10 cellular contexts compared by ENCODE assay signal in the genomic region with DNA sequence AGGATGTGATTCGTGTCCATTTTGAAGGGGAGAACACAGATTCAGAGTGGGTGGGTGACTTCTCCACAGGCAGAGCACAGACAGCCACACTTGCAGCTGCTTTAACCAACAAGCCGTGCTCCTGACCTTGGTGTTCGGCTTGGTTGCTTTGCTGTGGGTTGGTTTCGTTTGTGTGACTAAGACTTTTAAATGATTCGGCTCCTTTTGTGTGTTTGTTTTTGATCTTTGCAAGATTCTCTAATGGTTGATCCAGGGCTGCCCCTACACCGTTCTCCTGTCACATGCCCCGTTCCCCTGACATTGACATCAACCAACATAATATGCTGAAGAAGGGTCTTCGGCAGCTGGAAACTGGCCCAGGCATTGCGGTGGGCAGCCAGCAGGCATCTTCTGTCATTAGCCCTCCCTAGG.
A peak's percentile ranks its signal among the peaks of the same experiment; 100 is the strongest.
DNase-seq lines count a peak whose midpoint lies in the region; ATAC-seq, FAIRE-seq and TF ChIP-seq lines count a peak whose summit lies in the region.
"Had no signal": no experiment of that assay in that cellular context is flagged by ENCODE, and none has a peak within 500 bp of the region (broad histone marks: within the 10 kb centered on the region; RNA-seq: fewer than 3 reads in every experiment).

No MANE protein-coding gene starts in this region.

- H3K9me3 ChIP-seq in heart left ventricle = no peaks in the 10 kb centered on the region
- H3K9me3 ChIP-seq in neural progenitor cell (ENCODE audit: low read depth) = no peaks in the 10 kb centered on the region
- H3K9me3 ChIP-seq in breast epithelium = no peaks in the 10 kb centered on the region

- DNase-seq in Caki2 (ENCODE audit: low read depth) (peak; percentile 70), GM20000 (ENCODE audit: low spot score) (peak; percentile 75), glomerular visceral epithelial cell (ENCODE audit: extremely low spot score) (peak; percentile 65), H54 (ENCODE audit: insufficient read length, low spot score) (no peak), heart left ventricle (no peak), neural progenitor cell (ENCODE audit: low spot score) (no peak), breast epithelium (ENCODE audit: low spot score in 2 of 2) (no peak)
- DNase-seq: nephron progenitor cell had no signal

- no peaks in the 10 kb centered on the region for H3K79me2 ChIP-seq in neural progenitor cell (ENCODE audit: low read depth)

- H2AFZ ChIP-seq in neural progenitor cell (replicated peaks) = no peak overlapping the region

- no peak for FAIRE-seq in H54 (lab: Jason Lieb, UNC)

- TF ChIP-seq CTCF in GM20000 (IDR thresholded peaks at IDR 0.05; ENCODE audit: extremely low read depth, missing control alignments) = no peak
- no peak for TF ChIP-seq CTCF in heart left ventricle (IDR thresholded peaks at IDR 0.05)
- TF ChIP-seq CTCF in neural progenitor cell (IDR thresholded peaks at IDR 0.05) = no peak
- TF ChIP-seq CTCF in breast epithelium (IDR thresholded peaks at IDR 0.05) = no peak

- no peak overlapping the region for H3K4me2 ChIP-seq in neural progenitor cell

- ATAC-seq in HG03571 (IDR thresholded peaks at IDR 0.05; ENCODE audit: unreplicated experiment) (peak; percentile 48), heart left ventricle (no peak)

- H3K4me1 ChIP-seq in heart left ventricle = peaks cover 0 to 28% (median 11%) of the 10 kb centered on the region in 12 donors
- peaks cover 23% of the 10 kb centered on the region for H3K4me1 ChIP-seq in neural progenitor cell
- H3K4me1 ChIP-seq in breast epithelium = no peaks in the 10 kb centered on the region

- H3K4me3 ChIP-seq in heart left ventricle (no peak overlapping the region), neural progenitor cell (no peak overlapping the region), breast epithelium (no peak overlapping the region)

- H3K27ac ChIP-seq in heart left ventricle = no peak overlapping the region
- H3K27ac ChIP-seq in neural progenitor cell = no peak overlapping the region
- no peak overlapping the region for H3K27ac ChIP-seq in breast epithelium

- WGBS in heart left ventricle, 4 donors = 72 to 86% (median 81%) methylated on average over 9 of the region's 9 CpGs

- H3F3A ChIP-seq in neural progenitor cell (ENCODE audit: low read depth) = peaks cover 10% of the 10 kb centered on the region

- no peaks in the 10 kb centered on the region for H3K9me3 Mint-ChIP-seq in neural progenitor cell
- H3K9me3 Mint-ChIP-seq: dendritic cell treated with granulocyte-macrophage colony-stimulating factor and Interleukin-4, amounts not matched to agents 40 ng/mL and 50 ng/mL, for 4 days; nephron progenitor cell had no signal

- no peaks in the 10 kb centered on the region for H4K20me1 ChIP-seq in neural progenitor cell (ENCODE audit: low read depth)

- no peak overlapping the region for H3K9ac ChIP-seq in neural progenitor cell

- peaks cover 4% of the 10 kb centered on the region for H3K27me3 Mint-ChIP-seq in neural progenitor cell (ENCODE audit: insufficient read depth, low read depth)

- in situ Hi-C loops in Caki2 (cut with HindIII; ENCODE audit: low pct_unique_long_range_greater_than_20kb, low sequenced_read_pairs) = no loop called here

- H3K27ac Mint-ChIP-seq in neural progenitor cell = no peak overlapping the region
- H3K27ac Mint-ChIP-seq: dendritic cell treated with granulocyte-macrophage colony-stimulating factor and Interleukin-4, amounts not matched to agents 40 ng/mL and 50 ng/mL, for 4 days; nephron progenitor cell had no signal

- no peak overlapping the region for H3K4me3 Mint-ChIP-seq in neural progenitor cell
- H3K4me3 Mint-ChIP-seq: dendritic cell treated with granulocyte-macrophage colony-stimulating factor and Interleukin-4, amounts not matched to agents 40 ng/mL and 50 ng/mL, for 4 days; nephron progenitor cell had no signal

- intact Hi-C loops in heart left ventricle (cut with DNase I) (no loop called here), breast epithelium (cut with DNase I; ENCODE audit: low total_unique reads) (no loop called here)

- H3K36me3 ChIP-seq in heart left ventricle = no peaks in the 10 kb centered on the region
- H3K36me3 ChIP-seq in neural progenitor cell = no peaks in the 10 kb centered on the region
- H3K36me3 ChIP-seq in breast epithelium = no peaks in the 10 kb centered on the region

- TF ChIP-seq POLR2A in H54 (IDR thresholded peaks at IDR 0.05; ENCODE audit: low read depth, low read length) (no peak), heart left ventricle (IDR thresholded peaks at IDR 0.05) (no peak), breast epithelium (IDR thresholded peaks at IDR 0.05) (no peak)

- peaks cover 59% of the 10 kb centered on the region for H3K4me1 Mint-ChIP-seq in neural progenitor cell

- H3K36me3 Mint-ChIP-seq in neural progenitor cell = no peaks in the 10 kb centered on the region

- H3K27me3 ChIP-seq in heart left ventricle (no peaks in the 10 kb centered on the region), neural progenitor cell (peaks cover 10% of the 10 kb centered on the region), breast epithelium (no peaks in the 10 kb centered on the region)

Comparison
In these comparisons a context has a peak if more than half of its experiments do, and no peak if none do; other contexts are left out.
1. DNase-seq: peak in Caki2 (single experiment), GM20000 (single experiment) and glomerular visceral epithelial cell (single experiment); none in H54 (single experiment), heart left ventricle (0 of 5), neural progenitor cell (single experiment) and breast epithelium (0 of 2).